4 cellular contexts compared by ENCODE assay signal in the genomic region with DNA sequence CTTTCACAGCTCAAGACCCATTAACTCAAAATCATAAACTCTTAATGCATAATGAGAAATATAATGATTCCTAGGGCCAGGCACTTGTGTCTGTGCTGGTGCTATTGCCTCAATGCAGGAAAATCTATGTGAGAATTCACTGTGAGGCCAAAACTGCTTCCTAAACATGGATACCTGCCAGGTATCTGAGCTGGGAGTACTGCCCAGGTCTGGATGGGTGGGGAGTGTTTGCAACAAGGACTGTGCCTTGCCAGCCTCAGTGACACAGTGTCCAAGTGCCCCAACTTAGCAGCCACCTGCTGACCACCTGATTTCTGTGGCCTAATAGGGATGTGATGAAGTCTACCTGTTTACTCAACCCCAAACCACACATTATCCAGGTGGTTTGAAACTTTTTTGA. TPM values are rescaled to one million over a fixed set of nuclear protein-coding genes. Genes with fewer than 3 reads are reported as not detected.
"Had no signal": no experiment of that assay in that cellular context is flagged by ENCODE, and none has a peak within 500 bp of the region (broad histone marks: within the 10 kb centered on the region; RNA-seq: fewer than 3 reads in every experiment).

No MANE protein-coding gene starts in this region.

RNA-seq across cellular contexts. Expression of a gene that starts 2.2 kb away (rescaled TPM):
- total RNA-seq: H9, HT-29 had no signal

RNA-seq across cellular contexts. Expression of a gene that starts 22.2 kb away (rescaled TPM):
- total RNA-seq: GM23248, HT-29, IMR-90 had no signal
- polyA plus RNA-seq: GM23248, IMR-90 had no signal

RNA-seq across cellular contexts. Expression of a gene that starts 31.0 kb away (rescaled TPM):
- total RNA-seq: HT-29 had no signal

RNA-seq across cellular contexts. Expression of a gene that starts 42.0 kb away (rescaled TPM):
- total RNA-seq: HT-29 had no signal

RNA-seq across cellular contexts. Expression of a gene that starts 53.9 kb away (rescaled TPM):
- total RNA-seq: GM23248, H9, IMR-90 had no signal
- polyA plus RNA-seq: GM23248, IMR-90 had no signal
